Comparison of ENCODE assay signal across 1 cellular context in genomic region chr3:129316121-129317013, GRCh38.
TF ChIP-seq lines count a peak whose summit lies in the region.

No MANE protein-coding gene starts in this region.

TF ChIP-seq in HepG2, 621 proteins besides CTCF, POLR2A, EP300 and RAD21 (continued from another document and continues in another):
- no peak for TF ChIP-seq MZF1 (CRISPR knock-in tag; IDR thresholded peaks at IDR 0.05; ENCODE audit: borderline replicate concordance)
- peak; percentile 52; the same call in 1 of the 2 replicates for TF ChIP-seq ZMAT3 (CRISPR knock-in tag; conservative IDR thresholded peaks at IDR 0.05)
- TF ChIP-seq ZNF782 (CRISPR knock-in tag; IDR thresholded peaks at IDR 0.05; ENCODE audit: borderline replicate concordance) = no peak
- peak; percentile 66; the same call in 1 of the 2 replicates for TF ChIP-seq ZNF724P (CRISPR knock-in tag; IDR thresholded peaks at IDR 0.05; ENCODE audit: borderline replicate concordance)
- TF ChIP-seq ZNF780A (CRISPR knock-in tag; IDR thresholded peaks at IDR 0.05) = no peak
- peak in 1 of 2 experiments; percentile 50; a peak in 1 of 4 replicates for TF ChIP-seq ATF4 (CRISPR knock-in tag; IDR thresholded peaks at IDR 0.05)
- TF ChIP-seq HINFP (CRISPR knock-in tag; IDR thresholded peaks at IDR 0.05; ENCODE audit: low read depth) = peak; percentile 100
- peak; percentile 46; the same call in 1 of the 2 replicates for TF ChIP-seq BRCA1 (CRISPR knock-in tag; IDR thresholded peaks at IDR 0.05)
- TF ChIP-seq SIX1 (CRISPR knock-in tag; IDR thresholded peaks at IDR 0.05; ENCODE audit: borderline replicate concordance) = 0 out of 2 replicates have a peak, but pooled peaks have one; percentile 28
- no peak for TF ChIP-seq ZC3H4 (CRISPR knock-in tag; IDR thresholded peaks at IDR 0.05; ENCODE audit: borderline replicate concordance)
- 0 out of 2 replicates have a peak, but pooled peaks have one; percentile 14 for TF ChIP-seq CERS6 (CRISPR knock-in tag; IDR thresholded peaks at IDR 0.05)
- TF ChIP-seq USF2 (IDR thresholded peaks at IDR 0.05; ENCODE audit: low read depth, low read length) = peak; percentile 24; the same call in 1 of the 2 replicates
- peak; percentile 64; the same call in 1 of the 2 replicates for TF ChIP-seq USF2 (CRISPR knock-in tag; IDR thresholded peaks at IDR 0.05; ENCODE audit: borderline replicate concordance)
- peak; percentile 43 for TF ChIP-seq FOXA3 (CRISPR knock-in tag; IDR thresholded peaks at IDR 0.05)
- peak; percentile 41; the same call in 1 of the 2 replicates for TF ChIP-seq ZNF788 (CRISPR knock-in tag; IDR thresholded peaks at IDR 0.05; ENCODE audit: borderline replicate concordance)
- no peak for TF ChIP-seq ZSCAN5A (CRISPR knock-in tag; IDR thresholded peaks at IDR 0.05; ENCODE audit: borderline replicate concordance)
- TF ChIP-seq TBX2 (CRISPR knock-in tag; IDR thresholded peaks at IDR 0.05; ENCODE audit: borderline replicate concordance) = peak; percentile 73; the same call in 1 of the 2 replicates
- TF ChIP-seq ZNF567 (CRISPR knock-in tag; IDR thresholded peaks at IDR 0.05; ENCODE audit: borderline replicate concordance) = no peak
- TF ChIP-seq ZSCAN12 (CRISPR knock-in tag; IDR thresholded peaks at IDR 0.05) = peak; percentile 75; the same call in 1 of the 2 replicates
- TF ChIP-seq ZNF362 (CRISPR knock-in tag; IDR thresholded peaks at IDR 0.05; ENCODE audit: borderline replicate concordance) = peak; percentile 17; the same call in 1 of the 2 replicates
- peak; percentile 32; the same call in 1 of the 2 replicates for TF ChIP-seq ZBTB43 (CRISPR knock-in tag; conservative IDR thresholded peaks at IDR 0.05)
- no peak for TF ChIP-seq TEAD3 (CRISPR knock-in tag; optimal IDR thresholded peaks at IDR 0.05; ENCODE audit: borderline replicate concordance)
- TF ChIP-seq ZSCAN9 (CRISPR knock-in tag; IDR thresholded peaks at IDR 0.05; ENCODE audit: borderline replicate concordance) = peak; percentile 40; the same call in 1 of the 2 replicates
- no peak for TF ChIP-seq SP1 (IDR thresholded peaks at IDR 0.05)
- TF ChIP-seq SP1 (CRISPR knock-in tag; IDR thresholded peaks at IDR 0.05) = peak; percentile 44; the same call in 1 of the 2 replicates
- TF ChIP-seq TFDP1 (CRISPR knock-in tag; IDR thresholded peaks at IDR 0.05; ENCODE audit: borderline replicate concordance) = peak; percentile 78; the same call in 1 of the 2 replicates
- TF ChIP-seq TFDP2 (CRISPR knock-in tag; IDR thresholded peaks at IDR 0.05) = peak; percentile 88
- TF ChIP-seq TARDBP (CRISPR knock-in tag; IDR thresholded peaks at IDR 0.05) = no peak
- TF ChIP-seq CHCHD3 (CRISPR knock-in tag; IDR thresholded peaks at IDR 0.05) = no peak
- TF ChIP-seq ZNF570 (CRISPR knock-in tag; IDR thresholded peaks at IDR 0.05; ENCODE audit: borderline replicate concordance) = no peak
- 0 out of 2 replicates have a peak, but pooled peaks have one; percentile 17 for TF ChIP-seq SP5 (CRISPR knock-in tag; IDR thresholded peaks at IDR 0.05; ENCODE audit: borderline replicate concordance, low read depth)
- TF ChIP-seq ZNF510 (CRISPR knock-in tag; IDR thresholded peaks at IDR 0.05; ENCODE audit: low read depth) = peak; percentile 54; the same call in 1 of the 2 replicates
- no peak for TF ChIP-seq TBP (CRISPR knock-in tag; IDR thresholded peaks at IDR 0.05)
- TF ChIP-seq ATF6 (CRISPR knock-in tag; conservative IDR thresholded peaks at IDR 0.05) = no peak; the same call in 1 of the 2 replicates
- peak; percentile 20; the same call in 1 of the 2 replicates for TF ChIP-seq ZNF547 (CRISPR knock-in tag; IDR thresholded peaks at IDR 0.05)
- no peak for TF ChIP-seq KLF6 (CRISPR knock-in tag; IDR thresholded peaks at IDR 0.05)
- TF ChIP-seq WIZ (CRISPR knock-in tag; IDR thresholded peaks at IDR 0.05) = peak; percentile 41; the same call in 1 of the 2 replicates
- peak; percentile 46 for TF ChIP-seq PHF21A (CRISPR knock-in tag; IDR thresholded peaks at IDR 0.05)
- peak; percentile 73 for TF ChIP-seq CBFB (CRISPR knock-in tag; IDR thresholded peaks at IDR 0.05)
- peak; percentile 19; the same call in 1 of the 2 replicates for TF ChIP-seq ZNF224 (CRISPR knock-in tag; IDR thresholded peaks at IDR 0.05)
- peak; percentile 89; the same call in 1 of the 2 replicates for TF ChIP-seq ARID4A (CRISPR knock-in tag; IDR thresholded peaks at IDR 0.05; ENCODE audit: borderline replicate concordance)
- no peak for TF ChIP-seq NFE2L1 (CRISPR knock-in tag; IDR thresholded peaks at IDR 0.05; ENCODE audit: borderline replicate concordance)
- peak; percentile 84; the same call in 1 of the 2 replicates for TF ChIP-seq ZBTB38 (CRISPR knock-in tag; IDR thresholded peaks at IDR 0.05)
